In genomic region chrX:129590596-129590995, GRCh38 we compare ENCODE assay signal across 23 cellular contexts.
"Had no signal": no experiment of that assay in that cellular context is flagged by ENCODE, and none has a peak within 500 bp of the region (broad histone marks: within the 10 kb centered on the region; RNA-seq: fewer than 3 reads in every experiment).

No MANE protein-coding gene starts in this region.

- H3K4me1 Mint-ChIP-seq: naive thymus-derived CD8-positive, alpha-beta T cell; stimulated activated effector memory CD8-positive, alpha-beta T cell treated with anti-CD3 and anti-CD28 coated beads, Interleukin-12 subunit alpha, Interleukin-12 subunit beta, amount 100 ng/mL, for 72 hours had no signal

- DNase-seq: cortex of kidney; effector memory CD4-positive, alpha-beta T cell; kidney; mucosa of descending colon; naive thymus-derived CD8-positive, alpha-beta T cell; occipital lobe; pancreas; psoas muscle; retina; right lobe of liver; stimulated activated CD4-positive, alpha-beta T cell treated with anti-CD3 and anti-CD28 coated beads, Interleukin-4, amount 100 ng/mL, for 1 hour; stimulated activated CD8-positive, alpha-beta memory T cell treated with anti-CD3 and anti-CD28 coated beads, Interleukin-4, amount 100 ng/mL, for 48 hours; stimulated activated naive CD8-positive, alpha-beta T cell treated with anti-CD3 and anti-CD28 coated beads, Interleukin-15, Interleukin-2, amounts not matched to agents 100 U/mL and 50 U/mL, for 24 hours; testis; upper lobe of right lung had no signal

- H3K27ac ChIP-seq: epithelial cell of prostate, esophagus muscularis mucosa, gastroesophageal sphincter, neural progenitor cell, pancreas, psoas muscle, right lobe of liver, testis, tibial nerve, upper lobe of right lung, vagina had no signal

- H3K27me3 ChIP-seq: esophagus muscularis mucosa, gastroesophageal sphincter, neural progenitor cell, pancreas, right lobe of liver, testis, upper lobe of right lung, vagina had no signal

- H3K4me3 Mint-ChIP-seq: naive thymus-derived CD8-positive, alpha-beta T cell; neural progenitor cell; stimulated activated effector memory CD8-positive, alpha-beta T cell treated with anti-CD3 and anti-CD28 coated beads, Interleukin-12 subunit alpha, Interleukin-12 subunit beta, amount 100 ng/mL, for 72 hours had no signal

- H3K9me3 ChIP-seq: esophagus muscularis mucosa, gastroesophageal sphincter, mucosa of descending colon, pancreas, psoas muscle, right lobe of liver, testis, tibial nerve, upper lobe of right lung, vagina had no signal

- H3K27me3 Mint-ChIP-seq: naive thymus-derived CD8-positive, alpha-beta T cell had no signal

- FAIRE-seq: endometrium, kidney, pancreas had no signal

- H3K36me3 Mint-ChIP-seq: stimulated activated effector memory CD8-positive, alpha-beta T cell treated with anti-CD3 and anti-CD28 coated beads, Interleukin-12 subunit alpha, Interleukin-12 subunit beta, amount 100 ng/mL, for 72 hours had no signal

- H3K27ac Mint-ChIP-seq: naive thymus-derived CD8-positive, alpha-beta T cell; neural progenitor cell; stimulated activated effector memory CD8-positive, alpha-beta T cell treated with anti-CD3 and anti-CD28 coated beads, Interleukin-12 subunit alpha, Interleukin-12 subunit beta, amount 100 ng/mL, for 72 hours had no signal

- H3K4me1 ChIP-seq: neural progenitor cell, pancreas, right lobe of liver, tibial nerve, upper lobe of right lung had no signal

- H3K9me3 Mint-ChIP-seq: naive thymus-derived CD8-positive, alpha-beta T cell; neural progenitor cell; stimulated activated effector memory CD8-positive, alpha-beta T cell treated with anti-CD3 and anti-CD28 coated beads, Interleukin-12 subunit alpha, Interleukin-12 subunit beta, amount 100 ng/mL, for 72 hours had no signal

- H3K36me3 ChIP-seq: neural progenitor cell, pancreas, vagina had no signal

- H3K4me3 ChIP-seq: esophagus muscularis mucosa, gastroesophageal sphincter, mucosa of descending colon, neural progenitor cell, pancreas, psoas muscle, right lobe of liver, testis, tibial nerve, upper lobe of right lung, vagina had no signal
